In genomic region chr18:45207328-45207727, GRCh38 we compare ENCODE assay signal across 27 cellular contexts.
DNase-seq lines count a peak whose midpoint lies in the region; ATAC-seq, FAIRE-seq and TF ChIP-seq lines count a peak whose summit lies in the region.
"Had no signal": no experiment of that assay in that cellular context is flagged by ENCODE, and none has a peak within 500 bp of the region (broad histone marks: within the 10 kb centered on the region; RNA-seq: fewer than 3 reads in every experiment).

No MANE protein-coding gene starts in this region.

- intact Hi-C loops in HepG2 (cut with micrococcal nuclease; ENCODE audit: unreplicated experiment) = loop anchor here (5.0 kb wide), 1 partner anchor 580 kb away; no protein-coding TSS in a partner anchor
- intact Hi-C loops in right lobe of liver (cut with DNase I) = loop anchor here in 1 of 2 donors (10.0 kb wide), 1 partner anchor 543 kb away; no protein-coding TSS in a partner anchor

- H3K4me3 ChIP-seq in HepG2 (replicated peaks in 1 of 3; ENCODE audit: insufficient read depth in 1 of 3, low read depth in 2 of 3, low read length in 3 of 3) (no peak overlapping the region), right lobe of liver (no peak overlapping the region)
- H3K4me3 ChIP-seq: A549; BLaER1 treated with 17β-estradiol and CSF1 and Interleukin-3, amounts not matched to agents 10 nM and 100 nM had no signal

- H3K27ac ChIP-seq in HepG2 (ENCODE audit: extremely low read length, insufficient read depth, low read length) = no peak overlapping the region
- no peak overlapping the region for H3K27ac ChIP-seq in right lobe of liver
- H3K27ac ChIP-seq: 22Rv1; A549; BLaER1 treated with 17β-estradiol and CSF1 and Interleukin-3, amounts not matched to agents 10 nM and 100 nM; C4-2B had no signal

- H3K9ac ChIP-seq in HepG2 (ENCODE audit: insufficient read depth, low read depth, low read length) = no peak overlapping the region
- H3K9ac ChIP-seq: BLaER1 treated with 17β-estradiol and CSF1 and Interleukin-3, amounts not matched to agents 10 nM and 100 nM had no signal

- H3K27me3 Mint-ChIP-seq in WTC11 (ENCODE audit: low read depth) (no peaks in the 10 kb centered on the region; the same call in 1 of the 2 replicates), nephron (ENCODE audit: low read depth) (no peaks in the 10 kb centered on the region)
- H3K27me3 Mint-ChIP-seq in stimulated activated memory B cell treated with anti-CD40 and anti-IgM and Interleukin-4, amounts not matched to agents 10 μg/mL and 1 μg/mL and 100 μg/mL, for 72 hours = no peaks in the 10 kb centered on the region
- H3K27me3 Mint-ChIP-seq: B cell; CD4-positive, CD25-positive, alpha-beta regulatory T cell had no signal

- no peak overlapping the region for H3K4me2 ChIP-seq in HepG2 (ENCODE audit: low read depth, low read length)
- H3K4me2 ChIP-seq: A549; BLaER1 treated with 17β-estradiol and CSF1 and Interleukin-3, amounts not matched to agents 10 nM and 100 nM had no signal

- H3K4me1 Mint-ChIP-seq in WTC11 (peaks cover 2% of the 10 kb centered on the region; the same call in 1 of the 2 replicates), nephron (peaks cover 4% of the 10 kb centered on the region)
- peaks cover 9% of the 10 kb centered on the region for H3K4me1 Mint-ChIP-seq in stimulated activated memory B cell treated with anti-CD40 and anti-IgM and Interleukin-4, amounts not matched to agents 10 μg/mL and 1 μg/mL and 100 μg/mL, for 72 hours
- H3K4me1 Mint-ChIP-seq: CD4-positive, alpha-beta memory T cell; CD4-positive, CD25-positive, alpha-beta regulatory T cell; CD8-positive, alpha-beta memory T cell had no signal

- H3K9me3 ChIP-seq in HepG2 (ENCODE audit: low read length) (no peaks in the 10 kb centered on the region), right lobe of liver (no peaks in the 10 kb centered on the region)
- H3K9me3 ChIP-seq: A549; BLaER1 treated with 17β-estradiol and CSF1 and Interleukin-3, amounts not matched to agents 10 nM and 100 nM had no signal

- WGBS in HepG2 (ENCODE audit: low lambda C conversion rate) = 2% methylated on average over 2 of the region's 2 CpGs
- WGBS in right lobe of liver (ENCODE audit: insufficient coverage, low coverage, low lambda C conversion rate, missing lambda C conversion rate) = 77% methylated on average over 2 of the region's 2 CpGs

- no peak overlapping the region for H2AFZ ChIP-seq in HepG2 (ENCODE audit: low read length)

- CTCF ChIA-PET in HepG2 (lab: Yijun Ruan, JAX; ENCODE audit: low intra/inter-chr PET ratio, low total read pairs) (no interaction called here), WTC11 (lab: Charles Lee) (no interaction called here)

- DNase-seq in HepG2 (ENCODE audit: low spot score) = no peak
- no peak for DNase-seq in right lobe of liver
- DNase-seq in WTC11 (ENCODE audit: low spot score) = no peak
- no peak for DNase-seq in NCI-H2171 treated with DMSO at 0.1 percent for 48 hours (lab: John Stamatoyannopoulos, UW)
- DNase-seq: AML-193; CD4-positive, alpha-beta memory T cell; CD4-positive, CD25-positive, alpha-beta regulatory T cell; CD8-positive, alpha-beta memory T cell; COR-L47; DMS 273 treated with DMSO at 0.1 percent for 48 hours; DMS153; DMS53; DMS79; DND-41; EL; GDM1 had no signal

- TF ChIP-seq RAD21 in HepG2 (CRISPR knock-in tag; IDR thresholded peaks at IDR 0.05) = no peak

- no peak overlapping the region for H3K4me3 Mint-ChIP-seq in WTC11
- H3K4me3 Mint-ChIP-seq in nephron = no peak overlapping the region
- no peak overlapping the region for H3K4me3 Mint-ChIP-seq in stimulated activated memory B cell treated with anti-CD40 and anti-IgM and Interleukin-4, amounts not matched to agents 10 μg/mL and 1 μg/mL and 100 μg/mL, for 72 hours
- H3K4me3 Mint-ChIP-seq: B cell; CD4-positive, alpha-beta memory T cell; CD4-positive, CD25-positive, alpha-beta regulatory T cell; CD8-positive, alpha-beta memory T cell had no signal

- no TSS peak for BruUV-seq in HepG2 (replicated peaks; lab: Mats Ljungman, UMichigan)

- H3K36me3 ChIP-seq in HepG2 (replicated peaks in 1 of 2; ENCODE audit: control insufficient read depth in 1 of 2, insufficient read depth in 2 of 2, low read length in 2 of 2) = no peaks in the 10 kb centered on the region
- no peaks in the 10 kb centered on the region for H3K36me3 ChIP-seq in right lobe of liver
- H3K36me3 ChIP-seq: BLaER1 treated with 17β-estradiol and CSF1 and Interleukin-3, amounts not matched to agents 10 nM and 100 nM had no signal

- TF ChIP-seq CTCF in HepG2 (CRISPR knock-in tag; IDR thresholded peaks at IDR 0.05) = no peak
- TF ChIP-seq CTCF in right lobe of liver (IDR thresholded peaks at IDR 0.05) = no peak
- no peak for TF ChIP-seq CTCF in WTC11 (IDR thresholded peaks at IDR 0.05)
- TF ChIP-seq CTCF in nephron (IDR thresholded peaks at IDR 0.05; ENCODE audit: unreplicated experiment in 3 of 3) = no peak

- no peak for ATAC-seq in HepG2
- no peak for ATAC-seq in right lobe of liver
- ATAC-seq in WTC11 = no peak
- ATAC-seq in stimulated activated memory B cell treated with anti-CD40 and anti-IgM and Interleukin-4, amounts not matched to agents 10 μg/mL and 1 μg/mL and 100 μg/mL, for 72 hours = no peak
- no peak for ATAC-seq in HG02642 (IDR thresholded peaks at IDR 0.05; ENCODE audit: poor library complexity, unreplicated experiment)
- ATAC-seq in GM19351 (IDR thresholded peaks at IDR 0.05; ENCODE audit: unreplicated experiment) = no peak
- ATAC-seq: A549 had no signal

- H4K20me1 ChIP-seq in HepG2 (ENCODE audit: insufficient read depth, low read length) = no peaks in the 10 kb centered on the region
- H4K20me1 ChIP-seq: BLaER1 treated with 17β-estradiol and CSF1 and Interleukin-3, amounts not matched to agents 10 nM and 100 nM had no signal

- H3K79me2 ChIP-seq in HepG2 (ENCODE audit: insufficient read depth, low read length) = no peaks in the 10 kb centered on the region

- in situ Hi-C loops in HepG2 (cut with HindIII; ENCODE audit: extremely low pct_ligation_motif_present, low pct_unique_long_range_greater_than_20kb) = loop anchor here (25.0 kb wide), 2 partner anchors 520 to 1570 kb away; partner anchors contain the start of gene SETBP1

- no peak for FAIRE-seq in HepG2 (lab: Jason Lieb, UNC)
- FAIRE-seq: A549, GM12891, GM19239 had no signal

- H3K9me3 Mint-ChIP-seq in WTC11 (peaks cover 5% of the 10 kb centered on the region), nephron (no peaks in the 10 kb centered on the region)
- H3K9me3 Mint-ChIP-seq in stimulated activated memory B cell treated with anti-CD40 and anti-IgM and Interleukin-4, amounts not matched to agents 10 μg/mL and 1 μg/mL and 100 μg/mL, for 72 hours = no peaks in the 10 kb centered on the region
- H3K9me3 Mint-ChIP-seq: CD4-positive, CD25-positive, alpha-beta regulatory T cell had no signal

- H3K4me1 ChIP-seq in HepG2 (ENCODE audit: insufficient read depth, low read length) (no peaks in the 10 kb centered on the region), right lobe of liver (no peaks in the 10 kb centered on the region)
- H3K4me1 ChIP-seq: A549 had no signal

- H3K27ac Mint-ChIP-seq in WTC11 = no peak overlapping the region
- H3K27ac Mint-ChIP-seq in nephron = peak overlapping the region; percentile 2 to 39 (median 37)
- H3K27ac Mint-ChIP-seq in stimulated activated memory B cell treated with anti-CD40 and anti-IgM and Interleukin-4, amounts not matched to agents 10 μg/mL and 1 μg/mL and 100 μg/mL, for 72 hours = peak overlapping the region; percentile 63
- H3K27ac Mint-ChIP-seq: B cell; CD4-positive, alpha-beta memory T cell; CD4-positive, CD25-positive, alpha-beta regulatory T cell had no signal

- H3K27me3 ChIP-seq in HepG2 (ENCODE audit: control insufficient read depth in 1 of 2, insufficient read depth in 2 of 2, low read length in 2 of 2) = no peaks in the 10 kb centered on the region
- H3K27me3 ChIP-seq in right lobe of liver = no peaks in the 10 kb centered on the region
- H3K27me3 ChIP-seq: BLaER1 treated with 17β-estradiol and CSF1 and Interleukin-3, amounts not matched to agents 10 nM and 100 nM had no signal

- TF ChIP-seq POLR2A in HepG2 (IDR thresholded peaks at IDR 0.05; ENCODE audit: insufficient read depth in 1 of 2, low read depth in 2 of 2, low read length in 2 of 2) = no peak
- no peak for TF ChIP-seq POLR2A in right lobe of liver (IDR thresholded peaks at IDR 0.05)

- POLR2A ChIA-PET in HepG2 (lab: Yijun Ruan, JAX) = no interaction called here
- POLR2A ChIA-PET in WTC11 (lab: Charles Lee) = no interaction called here

- H3K36me3 Mint-ChIP-seq in WTC11 (no peaks in the 10 kb centered on the region; the same call in 1 of the 2 replicates), nephron (ENCODE audit: low read depth) (no peaks in the 10 kb centered on the region)
- no peaks in the 10 kb centered on the region for H3K36me3 Mint-ChIP-seq in stimulated activated memory B cell treated with anti-CD40 and anti-IgM and Interleukin-4, amounts not matched to agents 10 μg/mL and 1 μg/mL and 100 μg/mL, for 72 hours
- H3K36me3 Mint-ChIP-seq: CD4-positive, alpha-beta memory T cell; CD4-positive, CD25-positive, alpha-beta regulatory T cell; CD8-positive, alpha-beta memory T cell had no signal

- TF ChIP-seq EP300 in HepG2 (IDR thresholded peaks at IDR 0.05; ENCODE audit: low read depth in 2 of 2, low read length in 2 of 2) = no peak
- TF ChIP-seq EP300 in HepG2 (CRISPR knock-in tag; IDR thresholded peaks at IDR 0.05; ENCODE audit: borderline replicate concordance) = no peak

TF ChIP-seq in HepG2, 621 proteins besides CTCF, POLR2A, EP300 and RAD21 (continues in another document):
- TF ChIP-seq, protein P1, sequence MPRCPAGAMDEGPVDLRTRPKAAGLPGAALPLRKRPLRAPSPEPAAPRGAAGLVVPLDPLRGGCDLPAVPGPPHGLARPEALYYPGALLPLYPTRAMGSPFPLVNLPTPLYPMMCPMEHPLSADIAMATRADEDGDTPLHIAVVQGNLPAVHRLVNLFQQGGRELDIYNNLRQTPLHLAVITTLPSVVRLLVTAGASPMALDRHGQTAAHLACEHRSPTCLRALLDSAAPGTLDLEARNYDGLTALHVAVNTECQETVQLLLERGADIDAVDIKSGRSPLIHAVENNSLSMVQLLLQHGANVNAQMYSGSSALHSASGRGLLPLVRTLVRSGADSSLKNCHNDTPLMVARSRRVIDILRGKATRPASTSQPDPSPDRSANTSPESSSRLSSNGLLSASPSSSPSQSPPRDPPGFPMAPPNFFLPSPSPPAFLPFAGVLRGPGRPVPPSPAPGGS (CRISPR knock-in tag; IDR thresholded peaks at IDR 0.05) = no peak
- no peak for TF ChIP-seq ZNF660 (CRISPR knock-in tag; IDR thresholded peaks at IDR 0.05; ENCODE audit: borderline replicate concordance, low read depth)

TF ChIP-seq in WTC11, 78 proteins besides CTCF, POLR2A, EP300 and RAD21 (continues in another document):
- no peak for TF ChIP-seq ZBTB43 (CRISPR knock-in tag; IDR thresholded peaks at IDR 0.05)
- TF ChIP-seq MYBL2 (CRISPR knock-in tag; IDR thresholded peaks at IDR 0.05) = no peak

Comparison
In these comparisons a context has a peak if more than half of its experiments do, and no peak if none do; other contexts are left out.
1. Of the 50 proteins assayed by ChIP-seq in both HepG2 and WTC11: peak only in HepG2: none; only in WTC11: ZNF512; in both: none; in neither: 49.